Comparison of ENCODE assay signal across 20 cellular contexts in the genomic region with DNA sequence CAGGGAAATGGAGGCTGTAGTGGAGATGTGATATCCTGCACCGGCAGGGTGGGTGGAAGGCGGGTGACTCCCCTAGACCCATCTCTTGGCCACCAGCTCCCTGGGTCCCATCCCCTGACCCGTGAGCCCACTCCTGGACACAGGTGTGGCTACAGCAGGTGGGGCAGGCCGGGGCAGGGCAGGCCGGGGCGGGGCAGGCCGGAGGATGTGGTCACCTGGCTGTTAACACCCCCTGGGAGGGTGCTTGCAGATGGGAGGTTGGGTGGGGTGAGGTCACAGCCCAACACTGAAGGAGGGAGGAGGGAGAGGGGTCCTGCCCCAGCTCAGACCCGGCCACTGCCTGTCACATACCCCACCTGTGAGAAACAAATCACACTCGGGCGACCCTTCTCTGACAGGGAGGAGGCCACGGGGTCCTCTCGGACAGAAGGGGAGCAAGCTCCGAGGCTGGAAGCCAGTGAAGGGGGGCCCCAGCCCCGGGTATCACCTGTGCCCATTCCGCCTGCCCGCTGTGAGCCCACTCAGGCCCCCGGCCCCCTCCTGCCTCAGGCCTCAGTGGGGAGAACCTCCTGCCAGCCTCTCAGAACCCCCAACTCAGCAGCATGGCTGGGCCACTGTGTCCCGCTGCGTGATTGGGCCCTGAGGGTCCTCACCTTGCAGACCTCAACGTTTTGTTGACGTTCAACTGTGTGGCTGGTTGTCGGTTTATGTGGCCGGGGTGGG.
"Had no signal": no experiment of that assay in that cellular context is flagged by ENCODE, and none has a peak within 500 bp of the region (broad histone marks: within the 10 kb centered on the region; RNA-seq: fewer than 3 reads in every experiment).

No MANE protein-coding gene starts in this region.

- H3K27ac ChIP-seq: colonic mucosa, esophagus squamous epithelium, gastroesophageal sphincter, psoas muscle, sigmoid colon, skin epidermis, suprapubic skin, thyroid gland had no signal

- DNase-seq: colonic mucosa; dermis blood vessel endothelial cell; esophagus squamous epithelium; foreskin fibroblast; glutamatergic neuron; left ventricle myocardium superior; mesenchymal stem cell; midbrain; naive B cell; psoas muscle; retina; sigmoid colon; stimulated activated CD4-positive, alpha-beta T cell treated with anti-CD3 and anti-CD28 coated beads, Interleukin-12 subunit alpha, Interleukin-12 subunit beta, amount 100 ng/mL, for 4 hours; stimulated activated naive CD4-positive, alpha-beta T cell; thyroid gland had no signal

- H3K27me3 ChIP-seq: colonic mucosa, thyroid gland had no signal

- FAIRE-seq: keratinocyte had no signal

- H3K36me3 ChIP-seq: colonic mucosa, esophagus squamous epithelium, gastroesophageal sphincter, sigmoid colon, suprapubic skin, thyroid gland had no signal

- H3K9me3 ChIP-seq: colonic mucosa, esophagus squamous epithelium, psoas muscle, suprapubic skin, thyroid gland had no signal

- ATAC-seq: gastroesophageal sphincter, left ventricle myocardium superior, psoas muscle had no signal

- H3K4me3 ChIP-seq: colonic mucosa, esophagus squamous epithelium, gastroesophageal sphincter, lung, psoas muscle, sigmoid colon, skin epidermis, suprapubic skin, thyroid gland had no signal

- H3K4me1 ChIP-seq: colonic mucosa, esophagus squamous epithelium, gastroesophageal sphincter, psoas muscle, sigmoid colon, suprapubic skin, thyroid gland had no signal
